Comparison of ENCODE assay signal across 15 cellular contexts in the genomic region with DNA sequence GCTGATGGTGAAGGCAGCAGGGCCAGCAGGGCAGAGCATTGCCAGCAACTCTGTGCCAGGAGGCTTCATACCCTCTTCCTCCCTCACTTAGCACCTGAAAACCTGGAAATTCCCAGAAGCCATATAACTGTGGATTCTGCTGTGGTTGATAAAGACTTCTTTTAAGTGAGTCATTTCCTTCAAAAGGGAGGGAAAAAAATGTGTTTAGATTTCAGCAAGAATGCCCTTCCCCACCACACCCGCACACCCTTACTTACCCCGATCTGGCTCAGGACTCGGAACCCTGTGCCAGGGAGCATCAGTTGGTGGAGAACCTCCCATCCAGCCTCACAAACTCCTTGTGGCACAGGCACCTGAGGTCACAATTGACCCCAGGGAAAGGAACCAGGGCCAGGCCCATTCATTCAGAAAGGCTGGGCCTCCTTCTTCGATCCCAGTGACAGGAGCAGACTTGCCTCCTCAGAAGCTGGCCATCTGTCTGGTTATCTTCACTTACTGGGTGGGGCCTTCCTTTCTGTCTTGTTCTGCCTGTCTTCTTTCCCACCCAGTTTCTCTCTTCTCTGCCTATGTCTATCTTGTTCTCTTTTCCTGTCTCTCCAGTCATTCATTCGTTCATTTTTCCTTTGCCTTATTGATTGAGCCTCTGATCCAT.
DNase-seq lines count a peak whose midpoint lies in the region; ATAC-seq, FAIRE-seq and TF ChIP-seq lines count a peak whose summit lies in the region.
"Had no signal": no experiment of that assay in that cellular context is flagged by ENCODE, and none has a peak within 500 bp of the region (broad histone marks: within the 10 kb centered on the region; RNA-seq: fewer than 3 reads in every experiment).

No MANE protein-coding gene starts in this region.

- TF ChIP-seq CTCF in keratinocyte (optimal IDR thresholded peaks at IDR 0.05 in 1 of 3, IDR thresholded peaks at IDR 0.05 in 1 of 3, conservative IDR thresholded peaks at IDR 0.05 in 1 of 3; ENCODE audit: extremely low read depth in 1 of 3, insufficient read depth in 2 of 3, low read length in 3 of 3): no peak

- H3K4me3 Mint-ChIP-seq in activated T-cell treated with anti-CD3 and anti-CD28 coated beads, Interleukin-2, amount 50 U/mL, for 4 hours: no peak overlapping the region
- H3K4me3 Mint-ChIP-seq: activated naive CD8-positive, alpha-beta T cell treated with anti-CD3 and anti-CD28 coated beads, Interleukin-2, amount 10 ng/mL, durations not matched to agents 7 days and 5 days had no signal

- DNase-seq in AG08396 (ENCODE audit: low spot score): peak; percentile 54
- DNase-seq in HS-27A (ENCODE audit: low read depth): peak; percentile 43
- peak; percentile 85 for DNase-seq in amniotic epithelial cell (ENCODE audit: low read depth)
- DNase-seq in keratinocyte (ENCODE audit: low read depth, low spot score): peak; percentile 61
- no peak for DNase-seq in NCI-H128 (lab: John Stamatoyannopoulos, UW; ENCODE audit: unreplicated experiment)
- DNase-seq in SKM-1 treated with dmso at 0.1 percent for 144 hours (lab: John Stamatoyannopoulos, UW; ENCODE audit: unreplicated experiment): no peak
- no peak for DNase-seq in small intestine
- no peak for DNase-seq in activated T-cell treated with anti-CD3 and anti-CD28 coated beads, Interleukin-2, amount 50 U/mL, for 4 hours
- DNase-seq: activated CD4-positive, alpha-beta T cell treated with anti-CD3 and anti-CD28 coated beads for 4 hours; activated naive CD8-positive, alpha-beta T cell treated with anti-CD3 and anti-CD28 coated beads, Interleukin-2, amount 10 ng/mL, durations not matched to agents 7 days and 5 days; lower lobe of right lung; NCI-H1417; Peyer's patch; retina had no signal

- dilution Hi-C loops in keratinocyte (cut with MboI; ENCODE audit: extremely low pct_ligation_motif_present, low sequenced_read_pairs): no loop called here

- no peaks in the 10 kb centered on the region for H3K4me1 Mint-ChIP-seq in activated T-cell treated with anti-CD3 and anti-CD28 coated beads, Interleukin-2, amount 50 U/mL, for 4 hours (ENCODE audit: low read depth)
- H3K4me1 Mint-ChIP-seq: activated naive CD8-positive, alpha-beta T cell treated with anti-CD3 and anti-CD28 coated beads, Interleukin-2, amount 10 ng/mL, durations not matched to agents 7 days and 5 days had no signal

- peak overlapping the region; percentile 51 for H3K9ac ChIP-seq in keratinocyte (ENCODE audit: control insufficient read depth, extremely low read depth, insufficient read depth, low read length)

- H3K27ac ChIP-seq in keratinocyte (ENCODE audit: control insufficient read depth, insufficient read depth, low read length) (peak overlapping the region; percentile 84), small intestine (ENCODE audit: low read depth in 1 of 2, low read length in 1 of 2) (peak overlapping the region in 1 of 2 donors; percentile 76)
- H3K27ac ChIP-seq: lower lobe of right lung had no signal

- H3K4me1 ChIP-seq in keratinocyte (ENCODE audit: control insufficient read depth, extremely low read depth, insufficient read depth, low read length) (peaks cover 59% of the 10 kb centered on the region), small intestine (ENCODE audit: control insufficient read depth in 2 of 2, insufficient read depth in 1 of 2, low read depth in 1 of 2, low read length in 1 of 2) (peaks cover 0 to 5% of the 10 kb centered on the region in 2 donors)
- H3K4me1 ChIP-seq: lower lobe of right lung had no signal

- H3K36me3 ChIP-seq in keratinocyte (ENCODE audit: control insufficient read depth in 2 of 2, extremely low read depth in 1 of 2, insufficient read depth in 2 of 2, low read length in 2 of 2) (peaks cover 9 to 10% of the 10 kb centered on the region in 2 experiments), small intestine (ENCODE audit: control insufficient read depth in 2 of 2, insufficient read depth in 2 of 2, low read length in 2 of 2) (no peaks in the 10 kb centered on the region)
- H3K36me3 ChIP-seq: lower lobe of right lung, Peyer's patch had no signal

- H3K36me3 Mint-ChIP-seq in activated T-cell treated with anti-CD3 and anti-CD28 coated beads, Interleukin-2, amount 50 U/mL, for 4 hours (ENCODE audit: insufficient read depth): no peaks in the 10 kb centered on the region
- H3K36me3 Mint-ChIP-seq: activated naive CD8-positive, alpha-beta T cell treated with anti-CD3 and anti-CD28 coated beads, Interleukin-2, amount 10 ng/mL, durations not matched to agents 7 days and 5 days had no signal

- H3K9me3 ChIP-seq in keratinocyte (ENCODE audit: control insufficient read depth, low read depth, low read length) (no peaks in the 10 kb centered on the region), small intestine (ENCODE audit: control insufficient read depth, low read depth) (no peaks in the 10 kb centered on the region)
- H3K9me3 ChIP-seq: lower lobe of right lung, Peyer's patch had no signal

- H3K27me3 ChIP-seq in keratinocyte (ENCODE audit: control insufficient read depth, extremely low read depth, insufficient read depth, low read length): no peaks in the 10 kb centered on the region
- H3K27me3 ChIP-seq in small intestine (ENCODE audit: control insufficient read depth in 2 of 2, insufficient read depth in 2 of 2, low read length in 2 of 2): no peaks in the 10 kb centered on the region
- H3K27me3 ChIP-seq: Peyer's patch had no signal

- no peaks in the 10 kb centered on the region for H3K9me3 Mint-ChIP-seq in activated T-cell treated with anti-CD3 and anti-CD28 coated beads, Interleukin-2, amount 50 U/mL, for 4 hours
- H3K9me3 Mint-ChIP-seq: activated naive CD8-positive, alpha-beta T cell treated with anti-CD3 and anti-CD28 coated beads, Interleukin-2, amount 10 ng/mL, durations not matched to agents 7 days and 5 days had no signal

- H2AFZ ChIP-seq in keratinocyte (ENCODE audit: control insufficient read depth, low read length): no peak overlapping the region

- FAIRE-seq in keratinocyte (lab: Jason Lieb, UNC): peak; percentile 92
- no peak for FAIRE-seq in small intestine (lab: Jason Lieb, UNC)
- FAIRE-seq: endometrium had no signal

- peak overlapping the region; percentile 65 for H3K4me2 ChIP-seq in keratinocyte (ENCODE audit: control insufficient read depth, extremely low read depth, insufficient read depth, low read depth, low read length)

- H3K4me3 ChIP-seq in keratinocyte (ENCODE audit: control insufficient read depth in 2 of 3, extremely low read depth in 1 of 3, insufficient read depth in 2 of 3, low read depth in 1 of 3, low read length in 3 of 3) (peak overlapping the region in 1 of 3 experiments; percentile 8), small intestine (ENCODE audit: low read depth in 1 of 2, low read length in 2 of 2) (no peak overlapping the region)
- H3K4me3 ChIP-seq: lower lobe of right lung, Peyer's patch had no signal

- H3K27me3 Mint-ChIP-seq in activated T-cell treated with anti-CD3 and anti-CD28 coated beads, Interleukin-2, amount 50 U/mL, for 4 hours (ENCODE audit: low read depth): peaks cover 2% of the 10 kb centered on the region

- no peaks in the 10 kb centered on the region for H4K20me1 ChIP-seq in keratinocyte (ENCODE audit: control insufficient read depth, extremely low read depth, insufficient read depth, low read length)

- H3K9me1 ChIP-seq in keratinocyte (ENCODE audit: control insufficient read depth, extremely low read depth, insufficient read depth, low read length): no peaks in the 10 kb centered on the region

- ATAC-seq in activated T-cell treated with anti-CD3 and anti-CD28 coated beads, Interleukin-2, amount 50 U/mL, for 4 hours: no peak

- peaks cover 25% of the 10 kb centered on the region for H3K79me2 ChIP-seq in keratinocyte (ENCODE audit: control insufficient read depth, insufficient read depth, low read length)

- 34 to 61% (median 51%) methylated on average over 5 of the region's 5 CpGs for WGBS in small intestine, 3 donors

Comparison
In these comparisons a context has a peak if more than half of its experiments do, and no peak if none do; other contexts are left out.
1. DNase-seq: peak in AG08396 (single experiment), HS-27A (single experiment), amniotic epithelial cell (single experiment) and keratinocyte (single experiment); none in NCI-H128 (single experiment), SKM-1 treated with dmso at 0.1 percent for 144 hours (single experiment), small intestine (single experiment) and activated T-cell treated with anti-CD3 and anti-CD28 coated beads, Interleukin-2, amount 50 U/mL, for 4 hours (single experiment).